13 cellular contexts compared by ENCODE assay signal in genomic region chr12:95857799-95858198, GRCh38. TPM values are rescaled to one million over a fixed set of nuclear protein-coding genes. Genes with fewer than 3 reads are reported as not detected.
A peak's percentile ranks its signal among the peaks of the same experiment; 100 is the strongest.
DNase-seq lines count a peak whose midpoint lies in the region; ATAC-seq and TF ChIP-seq lines count a peak whose summit lies in the region.
"Had no signal": no experiment of that assay in that cellular context is flagged by ENCODE, and none has a peak within 500 bp of the region (broad histone marks: within the 10 kb centered on the region; RNA-seq: fewer than 3 reads in every experiment).

No MANE protein-coding gene starts in this region.

- no peak overlapping the region for H3K27ac Mint-ChIP-seq in activated naive CD4-positive, alpha-beta T cell treated with anti-CD3 and anti-CD28 coated beads, Interleukin-2, amount 10 ng/mL, durations not matched to agents 7 days and 5 days

- H3K9me3 ChIP-seq in thoracic aorta = no peaks in the 10 kb centered on the region
- H3K9me3 ChIP-seq: SJCRH30 had no signal

- TF ChIP-seq CTCF in astrocyte of the cerebellum (IDR thresholded peaks at IDR 0.05; ENCODE audit: low read depth, low read length, missing control alignments) = no peak
- TF ChIP-seq CTCF in kidney epithelial cell (IDR thresholded peaks at IDR 0.05; ENCODE audit: insufficient read depth, low read length, poor library complexity, severe bottlenecking) = no peak
- no peak for TF ChIP-seq CTCF in thoracic aorta (IDR thresholded peaks at IDR 0.05)

- in situ Hi-C loops in astrocyte of the cerebellum (cut with HindIII; ENCODE audit: low sequenced_read_pairs) = no loop called here

- H3K4me3 Mint-ChIP-seq in activated naive CD4-positive, alpha-beta T cell treated with anti-CD3 and anti-CD28 coated beads, Interleukin-2, amount 10 ng/mL, durations not matched to agents 7 days and 5 days = peak overlapping the region; percentile 22

- H3K4me3 ChIP-seq in astrocyte of the cerebellum (ENCODE audit: low read depth, low read length) (peak overlapping the region; percentile 80), kidney epithelial cell (ENCODE audit: low read depth, low read length) (peak overlapping the region; percentile 63), thoracic aorta (peak overlapping the region; percentile 94)

- DNase-seq in activated naive CD4-positive, alpha-beta T cell treated with anti-CD3 and anti-CD28 coated beads, Interleukin-2, amount 10 ng/mL, durations not matched to agents 7 days and 5 days = no peak
- no peak for DNase-seq in activated naive CD4-positive, alpha-beta T cell treated with Interleukin-2 at 50 U/mL for 16 hours
- no peak for DNase-seq in astrocyte of the cerebellum (ENCODE audit: low read depth)
- no peak for DNase-seq in kidney epithelial cell (ENCODE audit: low read depth)
- no peak for DNase-seq in thoracic aorta (ENCODE audit: low spot score)
- no peak for DNase-seq in NCI-H345 treated with DMSO at 0.1 percent for 48 hours (lab: John Stamatoyannopoulos, UW; ENCODE audit: unreplicated experiment)
- DNase-seq in NCI-H2029 treated with DMSO at 0.1 percent for 48 hours (lab: John Stamatoyannopoulos, UW) = no peak
- DNase-seq: aorta; NCI-H187 treated with DMSO at 0.1 percent for 48 hours; stimulated activated CD4-positive, alpha-beta T cell treated with anti-CD3 and anti-CD28 coated beads, Interleukin-4, amount 100 ng/mL, for 1 hour had no signal

- H3K27me3 ChIP-seq in kidney epithelial cell (ENCODE audit: control insufficient read depth, insufficient read depth, low read length) = no peaks in the 10 kb centered on the region
- H3K27me3 ChIP-seq in thoracic aorta (replicated peaks; ENCODE audit: insufficient read depth) = no peaks in the 10 kb centered on the region
- H3K27me3 ChIP-seq: SJCRH30 had no signal

- H3K36me3 ChIP-seq in kidney epithelial cell (ENCODE audit: control insufficient read depth, insufficient read depth, low read length) (no peaks in the 10 kb centered on the region), thoracic aorta (peaks cover 2% of the 10 kb centered on the region)

- CTCF ChIA-PET in activated naive CD4-positive, alpha-beta T cell treated with anti-CD3 and anti-CD28 coated beads, Interleukin-2, amount 10 ng/mL, durations not matched to agents 7 days and 5 days (lab: Charles Lee) = no interaction called here

- peaks cover 21% of the 10 kb centered on the region for H3K4me1 Mint-ChIP-seq in activated naive CD4-positive, alpha-beta T cell treated with anti-CD3 and anti-CD28 coated beads, Interleukin-2, amount 10 ng/mL, durations not matched to agents 7 days and 5 days

- H3K4me1 ChIP-seq in thoracic aorta (ENCODE audit: control insufficient read depth in 1 of 2, low read depth in 2 of 2) = peaks cover 13 to 15% of the 10 kb centered on the region in 2 donors
- H3K4me1 ChIP-seq: SJCRH30 had no signal

- ATAC-seq in thoracic aorta (ENCODE audit: insufficient number of reproducible peaks, low FRiP score, low read depth) = no peak
- no peak for ATAC-seq in GM21786 (IDR thresholded peaks at IDR 0.05; ENCODE audit: unreplicated experiment)

- H3K36me3 Mint-ChIP-seq in activated naive CD4-positive, alpha-beta T cell treated with anti-CD3 and anti-CD28 coated beads, Interleukin-2, amount 10 ng/mL, durations not matched to agents 7 days and 5 days = peaks cover 20% of the 10 kb centered on the region

- H3K27me3 Mint-ChIP-seq in activated naive CD4-positive, alpha-beta T cell treated with anti-CD3 and anti-CD28 coated beads, Interleukin-2, amount 10 ng/mL, durations not matched to agents 7 days and 5 days = peaks cover 11% of the 10 kb centered on the region

- H3K9me3 Mint-ChIP-seq in activated naive CD4-positive, alpha-beta T cell treated with anti-CD3 and anti-CD28 coated beads, Interleukin-2, amount 10 ng/mL, durations not matched to agents 7 days and 5 days = no peaks in the 10 kb centered on the region

- no peak overlapping the region for H3K27ac ChIP-seq in thoracic aorta
- H3K27ac ChIP-seq: HL-60, SJCRH30 had no signal

RNA-seq across cellular contexts. Expression of gene SNRPF, which starts 1.0 kb away (rescaled TPM):
- total RNA-seq in kidney epithelial cell = 11.8 and 13.6 TPM in 2 replicates
- 1 to 10 TPM; 6.5 to 9.1 TPM for total RNA-seq in thoracic aorta
